ENCODE assay signal across 8 cellular contexts in the genomic region with DNA sequence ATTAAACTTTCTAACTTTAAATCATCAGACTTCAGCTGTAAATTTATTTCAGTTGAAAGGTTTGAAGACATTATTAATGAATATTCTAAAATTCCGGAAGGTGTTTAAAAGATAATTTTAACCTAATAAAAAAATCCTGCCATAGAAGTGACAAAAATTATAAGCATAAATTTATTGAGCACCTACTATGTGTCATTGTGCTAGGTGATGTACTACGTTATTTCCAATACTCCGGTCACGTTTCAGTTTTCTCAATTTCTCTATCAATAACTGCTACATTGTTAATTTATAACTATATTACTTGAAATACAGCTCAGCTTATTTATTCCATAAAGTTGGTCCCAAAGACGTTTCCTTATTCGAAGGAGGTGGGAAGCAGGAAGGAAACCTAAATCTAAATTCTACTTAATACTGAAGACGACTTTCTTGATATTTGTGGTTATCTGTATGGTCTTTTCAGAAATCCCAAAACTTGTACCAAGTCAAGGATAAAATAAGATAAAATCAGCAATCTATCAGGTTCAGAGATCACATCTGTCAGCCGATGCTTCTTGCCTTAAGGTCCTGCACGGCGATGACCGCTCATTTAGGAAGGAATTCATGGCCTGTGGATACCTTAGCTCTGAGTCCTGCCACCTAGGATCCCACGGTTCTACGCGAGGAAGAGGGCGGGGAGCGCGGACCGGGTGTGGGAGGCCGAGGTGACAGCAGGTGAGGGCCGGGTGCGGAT. TPM values are rescaled to one million over a fixed set of nuclear protein-coding genes. Genes with fewer than 3 reads are reported as not detected.
DNase-seq lines count a peak whose midpoint lies in the region; ATAC-seq and TF ChIP-seq lines count a peak whose summit lies in the region.

No MANE protein-coding gene starts in this region.

- peaks cover 25 to 30% of the 10 kb centered on the region in 2 donors for H3K4me1 Mint-ChIP-seq in natural killer cell treated with Interleukin-12 subunit alpha and Interleukin-12 subunit beta and Interleukin-15 and Interleukin-18, amount 100 ng/mL, for 72 hours (ENCODE audit: low read depth in 2 of 2)

- H3K4me2 ChIP-seq in DND-41 (ENCODE audit: insufficient read depth, low read length) (peak overlapping the region; percentile 95), SU-DHL-6 (ENCODE audit: low read depth, low read length, poor library complexity, severe bottlenecking) (peak overlapping the region; percentile 87)

- H3K36me3 Mint-ChIP-seq in natural killer cell treated with Interleukin-12 subunit alpha and Interleukin-12 subunit beta and Interleukin-15 and Interleukin-18, amount 100 ng/mL, for 72 hours, result no peaks in the 10 kb centered on the region

- no peaks in the 10 kb centered on the region for H3K9me2 ChIP-seq in SU-DHL-6 (replicated peaks; ENCODE audit: insufficient read depth, low read length)

- ATAC-seq in DND-41 (ENCODE audit: insufficient read depth, low read depth), result no peak
- ATAC-seq in natural killer cell treated with Interleukin-12 subunit alpha and Interleukin-12 subunit beta and Interleukin-15 and Interleukin-18, amount 100 ng/mL, for 72 hours, result no peak
- ATAC-seq in HG03432 (IDR thresholded peaks at IDR 0.05; ENCODE audit: unreplicated experiment), result no peak
- ATAC-seq in HG03469 (IDR thresholded peaks at IDR 0.05; ENCODE audit: unreplicated experiment), result no peak
- ATAC-seq in HG02884 (IDR thresholded peaks at IDR 0.05; ENCODE audit: unreplicated experiment), result no peak

- in situ Hi-C loops in transverse colon (cut with MboI; ENCODE audit: low pct_ligation_motif_present in 1 of 4, low pct_unique_long_range_greater_than_20kb in 1 of 4, low sequenced_read_pairs in 3 of 4), result no loop called here

- H3K4me3 ChIP-seq in DND-41 (ENCODE audit: low read depth in 1 of 2, low read length in 2 of 2) (peak overlapping the region; percentile 43 to 85), SU-DHL-6 (ENCODE audit: insufficient read depth, low read length, poor library complexity, severe bottlenecking) (peak overlapping the region; percentile 86), transverse colon (peak overlapping the region; percentile 59 to 96 (median 82))

- intact Hi-C loops in transverse colon (cut with DNase I; ENCODE audit: low total_unique reads), result loop anchor here (10.0 kb wide), 1 partner anchor 287 kb away; no protein-coding TSS in a partner anchor

- peaks cover 52% of the 10 kb centered on the region for H3K4me1 ChIP-seq in DND-41 (ENCODE audit: insufficient read depth, low read length)
- H3K4me1 ChIP-seq in transverse colon, result peaks cover 0 to 25% (median 8%) of the 10 kb centered on the region in 4 donors

- peak overlapping the region; percentile 90 to 95 for H3K27ac Mint-ChIP-seq in natural killer cell treated with Interleukin-12 subunit alpha and Interleukin-12 subunit beta and Interleukin-15 and Interleukin-18, amount 100 ng/mL, for 72 hours

- peak overlapping the region; percentile 91 for H3K4me3 Mint-ChIP-seq in natural killer cell treated with Interleukin-12 subunit alpha and Interleukin-12 subunit beta and Interleukin-15 and Interleukin-18, amount 100 ng/mL, for 72 hours

- DNase-seq in DND-41, result no peak
- DNase-seq in natural killer cell treated with Interleukin-12 subunit alpha and Interleukin-12 subunit beta and Interleukin-15 and Interleukin-18, amount 100 ng/mL, for 72 hours (ENCODE audit: low spot score), result peak; percentile 67
- DNase-seq in transverse colon, result peak; percentile 78

- no peak for TF ChIP-seq POLR2A in transverse colon (IDR thresholded peaks at IDR 0.05)

- H3K9me3 ChIP-seq in DND-41 (ENCODE audit: insufficient read depth, low read length, severe bottlenecking) (no peaks in the 10 kb centered on the region), SU-DHL-6 (ENCODE audit: insufficient read depth, low read length) (no peaks in the 10 kb centered on the region), transverse colon (no peaks in the 10 kb centered on the region)

- no peaks in the 10 kb centered on the region for H3K9me3 Mint-ChIP-seq in natural killer cell treated with Interleukin-12 subunit alpha and Interleukin-12 subunit beta and Interleukin-15 and Interleukin-18, amount 100 ng/mL, for 72 hours

- H3K79me2 ChIP-seq in DND-41 (ENCODE audit: insufficient read depth, low read length) (peaks cover 92% of the 10 kb centered on the region), SU-DHL-6 (ENCODE audit: insufficient read depth, low read length) (peaks cover 46% of the 10 kb centered on the region)

- H4K20me1 ChIP-seq in DND-41 (ENCODE audit: insufficient read depth, low read length) (peaks cover 23% of the 10 kb centered on the region), SU-DHL-6 (ENCODE audit: low read depth, low read length) (peaks cover 20% of the 10 kb centered on the region)

- H3F3A ChIP-seq in SU-DHL-6 (ENCODE audit: insufficient read depth), result peaks cover 17% of the 10 kb centered on the region

- H3K27ac ChIP-seq in DND-41 (ENCODE audit: low read length), result peak overlapping the region; percentile 89
- H3K27ac ChIP-seq in SU-DHL-6 (ENCODE audit: low read depth, low read length), result peak overlapping the region; percentile 77; the same call in 1 of the 2 replicates
- peak overlapping the region; percentile 69 for H3K27ac ChIP-seq in cingulate gyrus (ENCODE audit: low read depth, low read length)
- peak overlapping the region; percentile 92 to 97 (median 94) for H3K27ac ChIP-seq in transverse colon

- H3K9ac ChIP-seq in DND-41 (ENCODE audit: low read depth, low read length) (peak overlapping the region; percentile 89), SU-DHL-6 (ENCODE audit: low read length) (peak overlapping the region; percentile 96)

- no peak for TF ChIP-seq CTCF in DND-41 (IDR thresholded peaks at IDR 0.05; ENCODE audit: borderline replicate concordance, extremely low read depth, low read length, poor library complexity, severe bottlenecking)
- TF ChIP-seq CTCF in SU-DHL-6 (IDR thresholded peaks at IDR 0.05; ENCODE audit: insufficient read depth, low read length, poor library complexity, severe bottlenecking), result no peak
- no peak for TF ChIP-seq CTCF in transverse colon (IDR thresholded peaks at IDR 0.05)

- H3K27me3 ChIP-seq in DND-41 (ENCODE audit: insufficient read depth, low read length, poor library complexity), result no peaks in the 10 kb centered on the region
- no peaks in the 10 kb centered on the region for H3K27me3 ChIP-seq in SU-DHL-6 (ENCODE audit: low read length)
- peaks cover 34% of the 10 kb centered on the region for H3K27me3 ChIP-seq in transverse colon

- H3K36me3 ChIP-seq in DND-41 (ENCODE audit: insufficient read depth, low read length) (peaks cover 29% of the 10 kb centered on the region), SU-DHL-6 (ENCODE audit: low read length) (no peaks in the 10 kb centered on the region), transverse colon (no peaks in the 10 kb centered on the region)

- H3K27me3 Mint-ChIP-seq in natural killer cell treated with Interleukin-12 subunit alpha and Interleukin-12 subunit beta and Interleukin-15 and Interleukin-18, amount 100 ng/mL, for 72 hours, result no peaks in the 10 kb centered on the region

- H2AFZ ChIP-seq in DND-41 (ENCODE audit: low read depth, low read length), result peak overlapping the region; percentile 76
- peak overlapping the region; percentile 70 for H2AFZ ChIP-seq in SU-DHL-6 (ENCODE audit: low read depth, low read length, severe bottlenecking)

- 32 to 73% methylated on average over 7 to 21 of the region's 21 CpGs for WGBS in transverse colon (ENCODE audit: low coverage in 1 of 2), 2 donors

- no peak for TF ChIP-seq EP300 in transverse colon (IDR thresholded peaks at IDR 0.05; ENCODE audit: low read depth)

RNA-seq across cellular contexts. Expression of gene ZEB1, which starts 1.2 kb away (rescaled TPM):
- 10 to 100 TPM; 20.0 to 42.8 TPM for total RNA-seq in natural killer cell treated with Interleukin-12 subunit alpha and Interleukin-12 subunit beta and Interleukin-15 and Interleukin-18, amount 100 ng/mL, for 72 hours
- 10 to 100 TPM; 22.4 to 61.1 (median 40.1) TPM for total RNA-seq in transverse colon
